Comparison of ENCODE assay signal across 12 cellular contexts in the genomic region with DNA sequence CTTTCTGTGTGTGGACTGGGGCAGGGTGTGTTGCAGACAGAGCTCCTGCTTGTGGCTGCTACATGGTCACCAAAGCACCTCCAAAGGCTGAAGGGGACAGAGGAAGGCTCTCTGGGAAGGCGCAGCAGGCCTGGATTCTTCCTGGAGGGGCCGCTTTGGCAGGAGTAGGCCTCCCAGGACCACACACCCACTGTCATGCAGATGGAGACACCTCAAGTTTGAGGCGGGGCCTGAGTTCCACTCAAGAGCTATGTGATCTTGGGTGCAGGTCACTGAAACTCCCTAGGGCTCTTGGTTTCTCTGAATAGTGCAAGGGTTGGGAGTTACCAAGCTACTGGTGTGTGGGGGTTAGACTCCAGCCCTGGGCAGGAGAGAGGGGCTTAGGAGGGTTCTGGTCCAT. TPM values are rescaled to one million over a fixed set of nuclear protein-coding genes. Genes with fewer than 3 reads are reported as not detected.
A peak's percentile ranks its signal among the peaks of the same experiment; 100 is the strongest.
DNase-seq lines count a peak whose midpoint lies in the region; ATAC-seq and TF ChIP-seq lines count a peak whose summit lies in the region.
"Had no signal": no experiment of that assay in that cellular context is flagged by ENCODE, and none has a peak within 500 bp of the region (broad histone marks: within the 10 kb centered on the region; RNA-seq: fewer than 3 reads in every experiment).

No MANE protein-coding gene starts in this region.

- no peaks in the 10 kb centered on the region for H3K79me2 ChIP-seq in GM23338 (replicated peaks; ENCODE audit: insufficient read depth)

- H3K9me2 ChIP-seq in GM23338 (ENCODE audit: insufficient read depth) = no peaks in the 10 kb centered on the region

- POLR2A ChIA-PET in WTC11 (lab: Charles Lee) = no interaction called here

- CTCF ChIA-PET in WTC11 (lab: Charles Lee) = interaction anchor here (0.7 to 1.3 kb wide), 4 partner anchors 30 to 108 kb away, joined by 3 to 5 read pairs (median 4); no protein-coding TSS in a partner anchor

- no peaks in the 10 kb centered on the region for H3F3A ChIP-seq in GM23338 (replicated peaks; ENCODE audit: low read depth)

- H3K4me3 Mint-ChIP-seq in GM23338 = no peak overlapping the region
- no peak overlapping the region for H3K4me3 Mint-ChIP-seq in WTC11
- H3K4me3 Mint-ChIP-seq: CD8-positive, alpha-beta memory T cell had no signal

- peaks cover 4% of the 10 kb centered on the region for H3K27me3 Mint-ChIP-seq in GM23338 (ENCODE audit: insufficient read depth, low read depth, poor library complexity)
- no peaks in the 10 kb centered on the region for H3K27me3 Mint-ChIP-seq in WTC11 (ENCODE audit: low read depth)
- H3K27me3 Mint-ChIP-seq: CD8-positive, alpha-beta memory T cell had no signal

- DNase-seq in GM23338 (ENCODE audit: low spot score) (peak; percentile 45), WTC11 (ENCODE audit: low spot score) (peak; percentile 34), iPS-NIHi7 (ENCODE audit: extremely low spot score) (peak; percentile 46), coronary artery (ENCODE audit: low spot score) (no peak)
- no peak for DNase-seq in stimulated activated CD4-positive, alpha-beta T cell treated with anti-CD3 and anti-CD28 coated beads, Interleukin-12 subunit alpha, Interleukin-12 subunit beta, amount 100 ng/mL, for 4 hours
- DNase-seq: BE2C; Caco-2; CD8-positive, alpha-beta memory T cell had no signal

- H3K27me3 ChIP-seq in GM23338 (ENCODE audit: insufficient read depth) = no peaks in the 10 kb centered on the region
- H3K27me3 ChIP-seq: BE2C had no signal

- no peaks in the 10 kb centered on the region for H4K20me1 ChIP-seq in GM23338 (replicated peaks; ENCODE audit: insufficient read depth)

- H3K27ac ChIP-seq in GM23338 (ENCODE audit: low read depth) (0 out of 2 replicates have a peak overlapping the region, but pooled peaks have one; percentile 42), coronary artery (no peak overlapping the region)
- H3K27ac ChIP-seq: A549 had no signal

- peaks cover 6% of the 10 kb centered on the region; the same call in 1 of the 2 replicates for H3K4me1 ChIP-seq in GM23338 (ENCODE audit: insufficient read depth)
- H3K4me1 ChIP-seq: A549, BE2C, Caco-2 had no signal

- TF ChIP-seq CTCF in GM23338 (conservative IDR thresholded peaks at IDR 0.05; ENCODE audit: low read depth in 2 of 2) (no peak), WTC11 (IDR thresholded peaks at IDR 0.05) (no peak), coronary artery (IDR thresholded peaks at IDR 0.05) (no peak)

- H3K4me3 ChIP-seq in GM23338 (no peak overlapping the region), coronary artery (no peak overlapping the region)
- H3K4me3 ChIP-seq: A549, K562 had no signal

- H3K27ac Mint-ChIP-seq in GM23338 = no peak overlapping the region
- no peak overlapping the region for H3K27ac Mint-ChIP-seq in WTC11
- H3K27ac Mint-ChIP-seq: CD8-positive, alpha-beta memory T cell had no signal

- H3K4me1 Mint-ChIP-seq in GM23338 (peaks cover 18% of the 10 kb centered on the region), WTC11 (peaks cover 19% of the 10 kb centered on the region)
- H3K4me1 Mint-ChIP-seq: CD8-positive, alpha-beta memory T cell had no signal

- H3K36me3 Mint-ChIP-seq in GM23338 (ENCODE audit: low read depth) = no peaks in the 10 kb centered on the region; the same call in 2 of the 3 replicates
- H3K36me3 Mint-ChIP-seq in WTC11 = no peaks in the 10 kb centered on the region

- H3K9me3 Mint-ChIP-seq in GM23338 = no peaks in the 10 kb centered on the region; the same call in 2 of the 3 replicates
- H3K9me3 Mint-ChIP-seq in WTC11 = no peaks in the 10 kb centered on the region
- H3K9me3 Mint-ChIP-seq: CD8-positive, alpha-beta memory T cell had no signal

- ATAC-seq in GM23338 (peak; percentile 77), WTC11 (peak; percentile 63), HG03135 (IDR thresholded peaks at IDR 0.05; ENCODE audit: unreplicated experiment) (no peak)
- ATAC-seq: A549, K562 had no signal

- no peaks in the 10 kb centered on the region for H3K36me3 ChIP-seq in GM23338 (ENCODE audit: insufficient read depth)
- H3K36me3 ChIP-seq: BE2C had no signal

- 0 out of 2 replicates have a peak overlapping the region, but pooled peaks have one; percentile 55 for H3K4me2 ChIP-seq in GM23338
- H3K4me2 ChIP-seq: A549 had no signal

- peak overlapping the region; percentile 88 for H2AFZ ChIP-seq in GM23338

TF ChIP-seq in GM23338, 12 proteins besides CTCF, POLR2A, EP300 and RAD21 (continues in another document):
- no peak for TF ChIP-seq ZNF331 (CRISPR knock-in tag; IDR thresholded peaks at IDR 0.05; ENCODE audit: low read depth)
- TF ChIP-seq EZH2 (IDR thresholded peaks at IDR 0.05; ENCODE audit: low read depth, unreplicated experiment) = no peak
- no peak for TF ChIP-seq POLR2AphosphoS5 (IDR thresholded peaks at IDR 0.05; ENCODE audit: low read depth)
- TF ChIP-seq, protein P1, sequence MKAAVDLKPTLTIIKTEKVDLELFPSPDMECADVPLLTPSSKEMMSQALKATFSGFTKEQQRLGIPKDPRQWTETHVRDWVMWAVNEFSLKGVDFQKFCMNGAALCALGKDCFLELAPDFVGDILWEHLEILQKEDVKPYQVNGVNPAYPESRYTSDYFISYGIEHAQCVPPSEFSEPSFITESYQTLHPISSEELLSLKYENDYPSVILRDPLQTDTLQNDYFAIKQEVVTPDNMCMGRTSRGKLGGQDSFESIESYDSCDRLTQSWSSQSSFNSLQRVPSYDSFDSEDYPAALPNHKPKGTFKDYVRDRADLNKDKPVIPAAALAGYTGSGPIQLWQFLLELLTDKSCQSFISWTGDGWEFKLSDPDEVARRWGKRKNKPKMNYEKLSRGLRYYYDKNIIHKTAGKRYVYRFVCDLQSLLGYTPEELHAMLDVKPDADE (IDR thresholded peaks at IDR 0.05) = no peak
- TF ChIP-seq NANOG (IDR thresholded peaks at IDR 0.05; ENCODE audit: borderline replicate concordance) = no peak
- no peak for TF ChIP-seq CREB1 (CRISPR knock-in tag; IDR thresholded peaks at IDR 0.05; ENCODE audit: low read depth)

TF ChIP-seq in WTC11, 78 proteins besides CTCF, POLR2A, EP300 and RAD21:
- TF ChIP-seq FOXK1 (CRISPR knock-in tag; IDR thresholded peaks at IDR 0.05) (no peak), EMX1 (CRISPR knock-in tag; IDR thresholded peaks at IDR 0.05) (no peak), RORB (CRISPR knock-in tag; IDR thresholded peaks at IDR 0.05) (no peak)
- TF ChIP-seq, protein P2, sequence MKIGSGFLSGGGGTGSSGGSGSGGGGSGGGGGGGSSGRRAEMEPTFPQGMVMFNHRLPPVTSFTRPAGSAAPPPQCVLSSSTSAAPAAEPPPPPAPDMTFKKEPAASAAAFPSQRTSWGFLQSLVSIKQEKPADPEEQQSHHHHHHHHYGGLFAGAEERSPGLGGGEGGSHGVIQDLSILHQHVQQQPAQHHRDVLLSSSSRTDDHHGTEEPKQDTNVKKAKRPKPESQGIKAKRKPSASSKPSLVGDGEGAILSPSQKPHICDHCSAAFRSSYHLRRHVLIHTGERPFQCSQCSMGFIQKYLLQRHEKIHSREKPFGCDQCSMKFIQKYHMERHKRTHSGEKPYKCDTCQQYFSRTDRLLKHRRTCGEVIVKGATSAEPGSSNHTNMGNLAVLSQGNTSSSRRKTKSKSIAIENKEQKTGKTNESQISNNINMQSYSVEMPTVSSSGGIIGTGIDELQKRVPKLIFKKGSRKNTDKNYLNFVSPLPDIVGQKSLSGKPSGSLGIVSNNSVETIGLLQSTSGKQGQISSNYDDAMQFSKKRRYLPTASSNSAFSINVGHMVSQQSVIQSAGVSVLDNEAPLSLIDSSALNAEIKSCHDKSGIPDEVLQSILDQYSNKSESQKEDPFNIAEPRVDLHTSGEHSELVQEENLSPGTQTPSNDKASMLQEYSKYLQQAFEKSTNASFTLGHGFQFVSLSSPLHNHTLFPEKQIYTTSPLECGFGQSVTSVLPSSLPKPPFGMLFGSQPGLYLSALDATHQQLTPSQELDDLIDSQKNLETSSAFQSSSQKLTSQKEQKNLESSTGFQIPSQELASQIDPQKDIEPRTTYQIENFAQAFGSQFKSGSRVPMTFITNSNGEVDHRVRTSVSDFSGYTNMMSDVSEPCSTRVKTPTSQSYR (CRISPR knock-in tag; IDR thresholded peaks at IDR 0.05) = no peak

RNA-seq across cellular contexts. Expression of a gene that starts 27.9 kb away (rescaled TPM):
- 0.35 TPM in 1 of 2 replicates, not detected in the other for total RNA-seq in GM23338 (2014; rRNA removed; shearing (Covaris generic))
- not detected in 2 replicates for polyA plus RNA-seq in GM23338 (2016; fragmentation: Nextera tagmentation; extraction: Ambion mirVana)
- 0.17 to 0.55 TPM (median 0.32 TPM) in 3 replicates for total RNA-seq in WTC11 (2021)
- polyA plus RNA-seq: A549; AG04450; CD8-positive, alpha-beta memory T cell had no signal

Comparison
In these comparisons a context has a peak if more than half of its experiments do, and no peak if none do; other contexts are left out.
1. DNase-seq: peak in GM23338 (single experiment), WTC11 (single experiment) and iPS-NIHi7 (single experiment); none in coronary artery (single experiment) and stimulated activated CD4-positive, alpha-beta T cell treated with anti-CD3 and anti-CD28 coated beads, Interleukin-12 subunit alpha, Interleukin-12 subunit beta, amount 100 ng/mL, for 4 hours (single experiment).